In genomic region chr12:1217191-1217949, GRCh38 we compare ENCODE assay signal across 1 cellular context.
A peak's percentile ranks its signal among the peaks of the same experiment; 100 is the strongest.
TF ChIP-seq lines count a peak whose summit lies in the region.

No MANE protein-coding gene starts in this region.

TF ChIP-seq in HEK293, 187 proteins besides CTCF, POLR2A, EP300 and RAD21 (continued from another document):
- peak; percentile 76 for TF ChIP-seq ZNF18 (tag by site-specific recombination; IDR thresholded peaks at IDR 0.05)
- TF ChIP-seq ZBTB8A (tag by site-specific recombination; IDR thresholded peaks at IDR 0.05) = no peak
- TF ChIP-seq TSHZ1 (tag by site-specific recombination; IDR thresholded peaks at IDR 0.05; ENCODE audit: borderline replicate concordance) = peak; percentile 67; the same call in 1 of the 2 replicates
- peak; percentile 50; the same call in 1 of the 2 replicates for TF ChIP-seq ZBTB21 (tag by site-specific recombination; IDR thresholded peaks at IDR 0.05)
- TF ChIP-seq ELK4 (IDR thresholded peaks at IDR 0.05; ENCODE audit: borderline replicate concordance, low read depth, low read length) = no peak
- TF ChIP-seq BCL11A (tag by site-specific recombination; IDR thresholded peaks at IDR 0.05; ENCODE audit: low read depth) = peak; percentile 81
- TF ChIP-seq ZBTB44 (tag by site-specific recombination; IDR thresholded peaks at IDR 0.05) = peak; percentile 45; the same call in 1 of the 2 replicates
- TF ChIP-seq PRDM6 (tag by site-specific recombination; IDR thresholded peaks at IDR 0.05) = peak; percentile 83
- no peak for TF ChIP-seq AEBP2 (tag by site-specific recombination; IDR thresholded peaks at IDR 0.05; ENCODE audit: borderline replicate concordance)
- TF ChIP-seq ZBTB17 (tag by site-specific recombination; IDR thresholded peaks at IDR 0.05) = peak; percentile 56; the same call in 1 of the 2 replicates
- TF ChIP-seq EGR2 (tag by site-specific recombination; IDR thresholded peaks at IDR 0.05; ENCODE audit: low read depth) = no peak
- TF ChIP-seq ZNF2 (tag by site-specific recombination; IDR thresholded peaks at IDR 0.05) = peak; percentile 81; the same call in 1 of the 2 replicates
- TF ChIP-seq ZNF335 (tag by site-specific recombination; conservative IDR thresholded peaks at IDR 0.05) = 0 out of 2 replicates have a peak, but pooled peaks have one; percentile 15
- peak; percentile 66; the same call in 1 of the 2 replicates for TF ChIP-seq ZNF660 (tag by site-specific recombination; IDR thresholded peaks at IDR 0.05)
- TF ChIP-seq ZNF449 (tag by site-specific recombination; IDR thresholded peaks at IDR 0.05) = no peak
- peak; percentile 62 for TF ChIP-seq ZNF394 (tag by site-specific recombination; IDR thresholded peaks at IDR 0.05; ENCODE audit: borderline replicate concordance)
- TF ChIP-seq ZNF654 (tag by site-specific recombination; IDR thresholded peaks at IDR 0.05; ENCODE audit: low read depth) = 0 out of 2 replicates have a peak, but pooled peaks have one; percentile 2
- no peak for TF ChIP-seq ZNF223 (tag by site-specific recombination; IDR thresholded peaks at IDR 0.05)
- peak; percentile 49; the same call in 1 of the 2 replicates for TF ChIP-seq ZSCAN23 (tag by site-specific recombination; IDR thresholded peaks at IDR 0.05)
- no peak for TF ChIP-seq ZNF433 (tag by site-specific recombination; IDR thresholded peaks at IDR 0.05; ENCODE audit: low read depth)
- peak; percentile 76; the same call in 1 of the 2 replicates for TF ChIP-seq ZNF639 (tag by site-specific recombination; IDR thresholded peaks at IDR 0.05)
- TF ChIP-seq ZNF175 (tag by site-specific recombination; IDR thresholded peaks at IDR 0.05) = no peak
- no peak for TF ChIP-seq ZNF274 (IDR thresholded peaks at IDR 0.05; ENCODE audit: low read length)
- no peak for TF ChIP-seq ZNF274 (tag by site-specific recombination; IDR thresholded peaks at IDR 0.05; ENCODE audit: borderline replicate concordance)
- no peak for TF ChIP-seq ZNF354C (tag by site-specific recombination; IDR thresholded peaks at IDR 0.05; ENCODE audit: borderline replicate concordance, low read depth)
- 0 out of 2 replicates have a peak, but pooled peaks have one; percentile 37 for TF ChIP-seq ZNF580 (tag by site-specific recombination; IDR thresholded peaks at IDR 0.05)
TF ChIP-seq in HEK293: peak in this region for 51.
